1 cellular context compared by ENCODE assay signal in the genomic region with DNA sequence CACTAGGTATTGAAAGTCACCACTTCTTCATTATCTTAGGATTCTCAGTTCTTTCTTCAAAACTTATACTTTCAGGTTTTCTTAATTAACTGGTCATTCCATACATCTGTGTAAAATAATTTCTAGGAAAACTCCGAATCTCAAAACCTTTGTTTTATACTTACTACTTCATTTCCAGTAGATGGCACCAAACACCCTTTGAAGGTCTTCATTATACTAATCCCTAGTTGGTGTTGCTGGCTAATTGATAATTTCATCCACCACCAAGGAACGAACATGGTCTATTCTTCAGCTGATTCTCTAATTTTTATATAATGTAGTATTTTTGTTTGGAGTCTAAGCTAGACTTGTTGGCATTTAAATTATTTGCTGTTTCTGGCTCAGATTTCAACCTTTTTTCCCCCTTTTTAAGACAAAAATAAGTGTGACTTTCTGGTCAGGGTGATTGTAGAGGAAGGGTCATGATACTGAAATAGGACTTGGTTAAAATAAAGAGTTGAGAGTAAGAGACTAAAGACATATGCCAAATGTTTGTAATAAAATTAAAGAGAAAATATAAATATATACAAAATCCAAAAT.
TF ChIP-seq lines count a peak whose summit lies in the region.

No MANE protein-coding gene starts in this region.

TF ChIP-seq in K562, 482 proteins besides CTCF, POLR2A, EP300 and RAD21 (continued from another document and continues in another):
- no peak for TF ChIP-seq XRCC5 (IDR thresholded peaks at IDR 0.05; ENCODE audit: low read depth, low read length)
- no peak for TF ChIP-seq JUN (IDR thresholded peaks at IDR 0.05; ENCODE audit: borderline replicate concordance, low read depth, low read length)
- TF ChIP-seq JUN (CRISPR knock-in tag; IDR thresholded peaks at IDR 0.05; ENCODE audit: borderline replicate concordance): no peak
- no peak for TF ChIP-seq YY1 (IDR thresholded peaks at IDR 0.05; ENCODE audit: borderline replicate concordance in 1 of 3, control insufficient read depth in 1 of 3, extremely low read depth in 1 of 3, insufficient read depth in 3 of 3, insufficient read length in 1 of 3, insufficient replicate concordance in 2 of 3, low read depth in 1 of 3, low read length in 2 of 3)
- no peak for TF ChIP-seq CREBBP (IDR thresholded peaks at IDR 0.05; ENCODE audit: low read depth, low read length)
- no peak for TF ChIP-seq TBL1XR1 (IDR thresholded peaks at IDR 0.05; ENCODE audit: low read length in 2 of 2)
- TF ChIP-seq POLR2AphosphoS2 (IDR thresholded peaks at IDR 0.05; ENCODE audit: low read length): no peak
- no peak for TF ChIP-seq ZNF589 (CRISPR knock-in tag; IDR thresholded peaks at IDR 0.05; ENCODE audit: low read depth)
- no peak for TF ChIP-seq HDAC8 (tag; IDR thresholded peaks at IDR 0.05)
- no peak for TF ChIP-seq SRSF9 (IDR thresholded peaks at IDR 0.05; ENCODE audit: borderline replicate concordance, low read depth, low read length)
- no peak for TF ChIP-seq NONO (IDR thresholded peaks at IDR 0.05; ENCODE audit: low read depth in 2 of 2, low read length in 1 of 2)
- TF ChIP-seq ASH1L (IDR thresholded peaks at IDR 0.05; ENCODE audit: borderline replicate concordance, low read depth, partially characterized antibody): peak; percentile 25
- TF ChIP-seq KLF16 (IDR thresholded peaks at IDR 0.05): no peak
- no peak for TF ChIP-seq ZNF766 (CRISPR knock-in tag; conservative IDR thresholded peaks at IDR 0.05)
- no peak for TF ChIP-seq FOXK2 (conservative IDR thresholded peaks at IDR 0.05 in 1 of 2, IDR thresholded peaks at IDR 0.05 in 1 of 2; ENCODE audit: low read depth in 2 of 2)
- no peak for TF ChIP-seq PCBP2 (IDR thresholded peaks at IDR 0.05; ENCODE audit: low read depth, low read length, poor library complexity, severe bottlenecking)
- no peak for TF ChIP-seq TAF15 (IDR thresholded peaks at IDR 0.05; ENCODE audit: low read depth, low read length)
- no peak for TF ChIP-seq SUPT5H (IDR thresholded peaks at IDR 0.05)
- no peak for TF ChIP-seq SNRNP70 (optimal IDR thresholded peaks at IDR 0.05; ENCODE audit: low read depth, low read length)
- TF ChIP-seq IFI16 (CRISPR knock-in tag; IDR thresholded peaks at IDR 0.05): no peak
- TF ChIP-seq NFXL1 (CRISPR knock-in tag; IDR thresholded peaks at IDR 0.05): no peak
- TF ChIP-seq, protein P1, sequence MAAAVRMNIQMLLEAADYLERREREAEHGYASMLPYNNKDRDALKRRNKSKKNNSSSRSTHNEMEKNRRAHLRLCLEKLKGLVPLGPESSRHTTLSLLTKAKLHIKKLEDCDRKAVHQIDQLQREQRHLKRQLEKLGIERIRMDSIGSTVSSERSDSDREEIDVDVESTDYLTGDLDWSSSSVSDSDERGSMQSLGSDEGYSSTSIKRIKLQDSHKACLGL (CRISPR knock-in tag; IDR thresholded peaks at IDR 0.05; ENCODE audit: borderline replicate concordance, poor library complexity, severe bottlenecking): no peak
- TF ChIP-seq, protein P2, sequence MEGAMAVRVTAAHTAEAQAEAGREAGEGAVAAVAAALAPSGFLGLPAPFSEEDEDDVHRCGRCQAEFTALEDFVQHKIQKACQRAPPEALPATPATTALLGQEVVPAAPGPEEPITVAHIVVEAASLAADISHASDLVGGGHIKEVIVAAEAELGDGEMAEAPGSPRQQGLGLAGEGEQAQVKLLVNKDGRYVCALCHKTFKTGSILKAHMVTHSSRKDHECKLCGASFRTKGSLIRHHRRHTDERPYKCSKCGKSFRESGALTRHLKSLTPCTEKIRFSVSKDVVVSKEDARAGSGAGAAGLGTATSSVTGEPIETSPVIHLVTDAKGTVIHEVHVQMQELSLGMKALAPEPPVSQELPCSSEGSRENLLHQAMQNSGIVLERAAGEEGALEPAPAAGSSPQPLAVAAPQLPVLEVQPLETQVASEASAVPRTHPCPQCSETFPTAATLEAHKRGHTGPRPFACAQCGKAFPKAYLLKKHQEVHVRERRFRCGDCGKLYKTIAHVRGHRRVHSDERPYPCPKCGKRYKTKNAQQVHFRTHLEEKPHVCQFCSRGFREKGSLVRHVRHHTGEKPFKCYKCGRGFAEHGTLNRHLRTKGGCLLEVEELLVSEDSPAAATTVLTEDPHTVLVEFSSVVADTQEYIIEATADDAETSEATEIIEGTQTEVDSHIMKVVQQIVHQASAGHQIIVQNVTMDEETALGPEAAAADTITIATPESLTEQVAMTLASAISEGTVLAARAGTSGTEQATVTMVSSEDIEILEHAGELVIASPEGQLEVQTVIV (CRISPR knock-in tag; IDR thresholded peaks at IDR 0.05; ENCODE audit: borderline replicate concordance): no peak
- TF ChIP-seq CC2D1A (IDR thresholded peaks at IDR 0.05): peak; percentile 46; the same call in 1 of the 2 replicates
- no peak for TF ChIP-seq ZSCAN32 (CRISPR knock-in tag; IDR thresholded peaks at IDR 0.05)
- TF ChIP-seq, protein P3, sequence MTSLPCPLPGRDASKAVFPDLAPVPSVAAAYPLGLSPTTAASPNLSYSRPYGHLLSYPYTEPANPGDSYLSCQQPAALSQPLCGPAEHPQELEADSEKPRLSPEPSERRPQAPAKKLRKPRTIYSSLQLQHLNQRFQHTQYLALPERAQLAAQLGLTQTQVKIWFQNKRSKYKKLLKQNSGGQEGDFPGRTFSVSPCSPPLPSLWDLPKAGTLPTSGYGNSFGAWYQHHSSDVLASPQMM (CRISPR knock-in tag; IDR thresholded peaks at IDR 0.05): no peak
- TF ChIP-seq ZNF76 (CRISPR knock-in tag; IDR thresholded peaks at IDR 0.05; ENCODE audit: borderline replicate concordance): no peak
- TF ChIP-seq, protein P4, sequence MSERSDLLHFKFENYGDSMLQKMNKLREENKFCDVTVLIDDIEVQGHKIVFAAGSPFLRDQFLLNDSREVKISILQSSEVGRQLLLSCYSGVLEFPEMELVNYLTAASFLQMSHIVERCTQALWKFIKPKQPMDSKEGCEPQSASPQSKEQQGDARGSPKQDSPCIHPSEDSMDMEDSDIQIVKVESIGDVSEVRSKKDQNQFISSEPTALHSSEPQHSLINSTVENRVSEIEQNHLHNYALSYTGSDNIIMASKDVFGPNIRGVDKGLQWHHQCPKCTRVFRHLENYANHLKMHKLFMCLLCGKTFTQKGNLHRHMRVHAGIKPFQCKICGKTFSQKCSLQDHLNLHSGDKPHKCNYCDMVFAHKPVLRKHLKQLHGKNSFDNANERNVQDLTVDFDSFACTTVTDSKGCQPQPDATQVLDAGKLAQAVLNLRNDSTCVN (CRISPR knock-in tag; IDR thresholded peaks at IDR 0.05): no peak
- 0 out of 2 replicates have a peak, but pooled peaks have one; percentile 9 for TF ChIP-seq NR2C1 (IDR thresholded peaks at IDR 0.05)
- no peak for TF ChIP-seq NR2C1 (tag; IDR thresholded peaks at IDR 0.05)
- no peak for TF ChIP-seq ELF1 (tag; IDR thresholded peaks at IDR 0.05)
- no peak for TF ChIP-seq MEF2A (IDR thresholded peaks at IDR 0.05; ENCODE audit: control insufficient read depth, low read depth, low read length)
- TF ChIP-seq ZC3H11A (IDR thresholded peaks at IDR 0.05; ENCODE audit: low read depth, low read length): no peak
- TF ChIP-seq, protein P5, sequence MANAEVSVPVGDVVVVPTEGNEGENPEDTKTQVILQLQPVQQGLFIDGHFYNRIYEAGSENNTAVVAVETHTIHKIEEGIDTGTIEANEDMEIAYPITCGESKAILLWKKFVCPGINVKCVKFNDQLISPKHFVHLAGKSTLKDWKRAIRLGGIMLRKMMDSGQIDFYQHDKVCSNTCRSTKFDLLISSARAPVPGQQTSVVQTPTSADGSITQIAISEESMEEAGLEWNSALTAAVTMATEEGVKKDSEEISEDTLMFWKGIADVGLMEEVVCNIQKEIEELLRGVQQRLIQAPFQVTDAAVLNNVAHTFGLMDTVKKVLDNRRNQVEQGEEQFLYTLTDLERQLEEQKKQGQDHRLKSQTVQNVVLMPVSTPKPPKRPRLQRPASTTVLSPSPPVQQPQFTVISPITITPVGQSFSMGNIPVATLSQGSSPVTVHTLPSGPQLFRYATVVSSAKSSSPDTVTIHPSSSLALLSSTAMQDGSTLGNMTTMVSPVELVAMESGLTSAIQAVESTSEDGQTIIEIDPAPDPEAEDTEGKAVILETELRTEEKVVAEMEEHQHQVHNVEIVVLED (CRISPR knock-in tag; IDR thresholded peaks at IDR 0.05): no peak
- TF ChIP-seq C11orf30 (IDR thresholded peaks at IDR 0.05; ENCODE audit: low read depth): no peak
- TF ChIP-seq, protein P6, sequence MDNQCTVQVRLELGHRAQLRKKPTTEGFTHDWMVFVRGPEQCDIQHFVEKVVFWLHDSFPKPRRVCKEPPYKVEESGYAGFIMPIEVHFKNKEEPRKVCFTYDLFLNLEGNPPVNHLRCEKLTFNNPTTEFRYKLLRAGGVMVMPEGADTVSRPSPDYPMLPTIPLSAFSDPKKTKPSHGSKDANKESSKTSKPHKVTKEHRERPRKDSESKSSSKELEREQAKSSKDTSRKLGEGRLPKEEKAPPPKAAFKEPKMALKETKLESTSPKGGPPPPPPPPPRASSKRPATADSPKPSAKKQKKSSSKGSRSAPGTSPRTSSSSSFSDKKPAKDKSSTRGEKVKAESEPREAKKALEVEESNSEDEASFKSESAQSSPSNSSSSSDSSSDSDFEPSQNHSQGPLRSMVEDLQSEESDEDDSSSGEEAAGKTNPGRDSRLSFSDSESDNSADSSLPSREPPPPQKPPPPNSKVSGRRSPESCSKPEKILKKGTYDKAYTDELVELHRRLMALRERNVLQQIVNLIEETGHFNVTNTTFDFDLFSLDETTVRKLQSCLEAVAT (IDR thresholded peaks at IDR 0.05): no peak
- no peak for TF ChIP-seq CEBPG (CRISPR knock-in tag; IDR thresholded peaks at IDR 0.05)
- no peak for TF ChIP-seq CEBPG (tag; conservative IDR thresholded peaks at IDR 0.05 in 1 of 2, IDR thresholded peaks at IDR 0.05 in 1 of 2)
- TF ChIP-seq SAFB (IDR thresholded peaks at IDR 0.05; ENCODE audit: borderline replicate concordance, low read depth, low read length): no peak
- no peak for TF ChIP-seq TEAD4 (IDR thresholded peaks at IDR 0.05; ENCODE audit: low read length)
- no peak for TF ChIP-seq TEAD4 (CRISPR knock-in tag; IDR thresholded peaks at IDR 0.05; ENCODE audit: borderline replicate concordance)
- 0 out of 2 replicates have a peak, but pooled peaks have one; percentile 12 for TF ChIP-seq NCOR1 (IDR thresholded peaks at IDR 0.05)
- TF ChIP-seq, protein P7, sequence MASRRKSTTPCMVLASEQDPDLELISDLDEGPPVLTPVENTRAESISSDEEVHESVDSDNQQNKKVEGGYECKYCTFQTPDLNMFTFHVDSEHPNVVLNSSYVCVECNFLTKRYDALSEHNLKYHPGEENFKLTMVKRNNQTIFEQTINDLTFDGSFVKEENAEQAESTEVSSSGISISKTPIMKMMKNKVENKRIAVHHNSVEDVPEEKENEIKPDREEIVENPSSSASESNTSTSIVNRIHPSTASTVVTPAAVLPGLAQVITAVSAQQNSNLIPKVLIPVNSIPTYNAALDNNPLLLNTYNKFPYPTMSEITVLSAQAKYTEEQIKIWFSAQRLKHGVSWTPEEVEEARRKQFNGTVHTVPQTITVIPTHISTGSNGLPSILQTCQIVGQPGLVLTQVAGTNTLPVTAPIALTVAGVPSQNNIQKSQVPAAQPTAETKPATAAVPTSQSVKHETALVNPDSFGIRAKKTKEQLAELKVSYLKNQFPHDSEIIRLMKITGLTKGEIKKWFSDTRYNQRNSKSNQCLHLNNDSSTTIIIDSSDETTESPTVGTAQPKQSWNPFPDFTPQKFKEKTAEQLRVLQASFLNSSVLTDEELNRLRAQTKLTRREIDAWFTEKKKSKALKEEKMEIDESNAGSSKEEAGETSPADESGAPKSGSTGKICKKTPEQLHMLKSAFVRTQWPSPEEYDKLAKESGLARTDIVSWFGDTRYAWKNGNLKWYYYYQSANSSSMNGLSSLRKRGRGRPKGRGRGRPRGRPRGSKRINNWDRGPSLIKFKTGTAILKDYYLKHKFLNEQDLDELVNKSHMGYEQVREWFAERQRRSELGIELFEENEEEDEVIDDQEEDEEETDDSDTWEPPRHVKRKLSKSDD (conservative IDR thresholded peaks at IDR 0.05; ENCODE audit: low read length): no peak
- no peak for TF ChIP-seq ZNF79 (CRISPR knock-in tag; IDR thresholded peaks at IDR 0.05; ENCODE audit: low read depth)
- TF ChIP-seq, protein P8, sequence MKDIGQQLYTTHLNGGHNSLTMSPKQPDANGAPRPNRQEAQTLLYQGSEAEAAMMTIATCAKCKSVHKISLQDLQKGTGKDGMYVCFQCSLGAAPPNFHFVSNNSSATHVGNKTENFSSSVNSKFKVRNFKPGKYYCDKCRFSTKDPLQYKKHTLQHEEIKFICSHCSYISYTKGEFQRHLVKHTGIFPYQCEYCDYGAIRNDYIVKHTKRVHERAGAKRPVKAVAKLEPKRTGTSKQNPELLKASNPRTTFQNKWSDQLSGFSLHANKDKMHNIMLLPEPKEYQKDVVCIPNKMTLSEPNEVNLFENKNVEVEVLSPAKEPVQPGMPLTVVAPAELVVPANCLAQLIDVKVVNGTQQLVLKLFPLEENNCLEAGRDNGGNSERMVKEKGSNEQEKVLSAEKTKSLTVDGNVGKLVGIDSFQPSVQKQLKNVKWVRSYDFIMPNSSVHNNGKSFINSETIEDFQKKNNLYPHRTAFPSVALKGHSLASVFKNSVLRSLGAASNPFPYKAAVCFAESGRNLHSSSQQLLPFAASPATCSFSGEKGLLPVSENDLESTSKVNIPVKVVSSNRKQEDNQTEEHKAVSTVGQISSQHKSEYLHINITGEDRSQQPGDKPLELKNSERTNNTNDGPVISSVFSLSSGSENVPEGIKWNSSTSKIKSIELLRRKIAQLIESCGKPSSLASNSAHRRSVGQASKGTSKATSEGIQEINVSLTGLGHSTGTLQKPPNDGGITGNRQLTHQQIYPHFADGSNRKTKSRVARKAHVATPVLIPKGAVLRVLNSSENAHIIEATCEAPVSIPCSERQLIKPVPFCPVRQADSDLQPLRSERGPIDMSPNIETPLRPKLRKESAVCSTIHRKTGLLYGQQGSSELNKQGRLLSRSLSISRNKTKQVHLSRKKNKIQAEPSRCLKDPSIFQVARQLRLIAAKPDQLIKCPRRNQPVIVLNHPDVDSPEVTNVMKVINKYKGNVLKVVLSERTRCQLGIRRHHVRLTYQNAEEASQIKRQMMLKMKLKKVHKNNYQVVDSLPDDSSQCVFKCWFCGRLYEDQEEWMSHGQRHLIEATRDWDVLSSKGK (CRISPR knock-in tag; IDR thresholded peaks at IDR 0.05): no peak
- TF ChIP-seq ZNF3 (CRISPR knock-in tag; IDR thresholded peaks at IDR 0.05): no peak
- TF ChIP-seq KAT7 (CRISPR knock-in tag; IDR thresholded peaks at IDR 0.05; ENCODE audit: borderline replicate concordance): no peak
- TF ChIP-seq, protein P9, sequence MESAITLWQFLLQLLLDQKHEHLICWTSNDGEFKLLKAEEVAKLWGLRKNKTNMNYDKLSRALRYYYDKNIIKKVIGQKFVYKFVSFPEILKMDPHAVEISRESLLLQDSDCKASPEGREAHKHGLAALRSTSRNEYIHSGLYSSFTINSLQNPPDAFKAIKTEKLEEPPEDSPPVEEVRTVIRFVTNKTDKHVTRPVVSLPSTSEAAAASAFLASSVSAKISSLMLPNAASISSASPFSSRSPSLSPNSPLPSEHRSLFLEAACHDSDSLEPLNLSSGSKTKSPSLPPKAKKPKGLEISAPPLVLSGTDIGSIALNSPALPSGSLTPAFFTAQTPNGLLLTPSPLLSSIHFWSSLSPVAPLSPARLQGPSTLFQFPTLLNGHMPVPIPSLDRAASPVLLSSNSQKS (CRISPR knock-in tag; IDR thresholded peaks at IDR 0.05): no peak
- TF ChIP-seq RBM15 (IDR thresholded peaks at IDR 0.05; ENCODE audit: insufficient read depth, low read length): no peak
